ENCODE assay signal across 8 cellular contexts in genomic region chr18:32019251-32019943, GRCh38. TPM values are rescaled to one million over a fixed set of nuclear protein-coding genes. Genes with fewer than 3 reads are reported as not detected.
DNase-seq lines count a peak whose midpoint lies in the region; ATAC-seq and TF ChIP-seq lines count a peak whose summit lies in the region.

No MANE protein-coding gene starts in this region.

- DNase-seq in NCI-H2107 (lab: John Stamatoyannopoulos, UW) (peak; percentile 0), mesothelial cell of epicardium (ENCODE audit: low spot score in 2 of 2, unreplicated experiment in 2 of 2) (peak in 1 of 2 experiments; percentile 55)
- peak; percentile 9 to 25 for DNase-seq in activated CD8-positive, alpha-beta memory T cell treated with anti-CD3 and anti-CD28 coated beads for 4 hours (ENCODE audit: low read depth in 2 of 2)
- DNase-seq in effector memory CD8-positive, alpha-beta T cell = peak; percentile 62 to 71 (median 64)
- peak; percentile 16 to 25 for DNase-seq in stimulated activated CD8-positive, alpha-beta memory T cell treated with anti-CD3 and anti-CD28 coated beads, Interleukin-7, amount 100 ng/mL, for 1 hour (ENCODE audit: low read depth in 2 of 2)

- ATAC-seq in GM18909 (IDR thresholded peaks at IDR 0.05; ENCODE audit: poor library complexity, unreplicated experiment) = peak; percentile 21
- peak; percentile 51 for ATAC-seq in effector memory CD8-positive, alpha-beta T cell (replicated peaks)
- no peak for ATAC-seq in GM21367 (IDR thresholded peaks at IDR 0.05; ENCODE audit: unreplicated experiment)

- H3K27ac Mint-ChIP-seq in effector memory CD8-positive, alpha-beta T cell = peak overlapping the region; percentile 100
- H3K27ac Mint-ChIP-seq in mesothelial cell of epicardium = peak overlapping the region; percentile 75

- peaks cover 0 to 1% of the 10 kb centered on the region in 2 donors for H3K9me3 Mint-ChIP-seq in effector memory CD8-positive, alpha-beta T cell
- no peaks in the 10 kb centered on the region for H3K9me3 Mint-ChIP-seq in mesothelial cell of epicardium

- peaks cover 56% of the 10 kb centered on the region for H3K36me3 Mint-ChIP-seq in effector memory CD8-positive, alpha-beta T cell (ENCODE audit: insufficient read depth)
- no peaks in the 10 kb centered on the region for H3K36me3 Mint-ChIP-seq in mesothelial cell of epicardium

- H3K4me1 Mint-ChIP-seq in effector memory CD8-positive, alpha-beta T cell (ENCODE audit: low read depth in 2 of 2) = peaks cover 39 to 62% of the 10 kb centered on the region in 2 donors
- peaks cover 16% of the 10 kb centered on the region for H3K4me1 Mint-ChIP-seq in mesothelial cell of epicardium

- no peaks in the 10 kb centered on the region for H3K27me3 Mint-ChIP-seq in effector memory CD8-positive, alpha-beta T cell
- peaks cover 45% of the 10 kb centered on the region for H3K27me3 Mint-ChIP-seq in mesothelial cell of epicardium (ENCODE audit: low read depth)

- peak overlapping the region; percentile 100 for H3K4me3 Mint-ChIP-seq in effector memory CD8-positive, alpha-beta T cell
- H3K4me3 Mint-ChIP-seq in mesothelial cell of epicardium = peak overlapping the region; percentile 81

- H3K27ac ChIP-seq in 22Rv1 = peak overlapping the region; percentile 81

- TF ChIP-seq CTCF in 22Rv1 (IDR thresholded peaks at IDR 0.05) = peak; percentile 29; the same call in 1 of the 2 replicates
- no peak for TF ChIP-seq CTCF in mesothelial cell of epicardium (IDR thresholded peaks at IDR 0.05; ENCODE audit: unreplicated experiment)

RNA-seq across cellular contexts. Expression of gene RNF125, which starts 0.8 kb away (rescaled TPM):
- 0.63 to 0.82 TPM (median 0.74 TPM) in 3 replicates for total RNA-seq in mesothelial cell of epicardium
